Comparison of ENCODE assay signal across 16 cellular contexts in the genomic region with DNA sequence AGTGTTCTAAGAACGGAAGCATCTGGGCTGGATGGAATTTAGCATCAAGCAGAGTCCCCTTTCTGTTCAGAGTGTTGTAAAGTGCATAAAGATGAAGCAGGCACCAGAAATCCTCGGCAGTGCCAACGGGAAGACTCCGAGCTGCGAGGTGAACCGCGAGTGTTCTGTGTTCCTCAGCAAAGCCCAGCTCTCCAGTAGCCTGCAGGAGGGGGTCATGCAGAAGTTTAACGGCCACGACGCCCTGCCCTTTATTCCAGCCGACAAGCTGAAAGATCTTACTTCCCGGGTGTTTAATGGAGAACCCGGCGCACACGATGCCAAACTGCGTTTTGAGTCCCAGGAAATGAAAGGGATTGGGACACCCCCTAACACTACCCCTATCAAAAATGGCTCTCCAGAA.
"Had no signal": no experiment of that assay in that cellular context is flagged by ENCODE, and none has a peak within 500 bp of the region (broad histone marks: within the 10 kb centered on the region; RNA-seq: fewer than 3 reads in every experiment).

No MANE protein-coding gene starts in this region.

- H3K9me3 ChIP-seq: esophagus squamous epithelium, ovary, vagina had no signal

- H3K4me1 ChIP-seq: vagina had no signal

- H3K27ac Mint-ChIP-seq: activated CD4-positive, alpha-beta memory T cell treated with anti-CD3 and anti-CD28 coated beads for 36 hours; activated CD4-positive, alpha-beta T cell treated with anti-CD3 and anti-CD28 coated beads for 36 hours; activated CD8-positive, alpha-beta memory T cell treated with anti-CD3 and anti-CD28 coated beads, Interleukin-2, amount 10 ng/mL, durations not matched to agents 7 days and 5 days; activated T-cell treated with anti-CD3 and anti-CD28 coated beads, Interleukin-2, amount 50 U/mL, for 24 hours; mesothelial cell of epicardium; stimulated activated memory B cell treated with anti-CD40 and anti-IgM and Interleukin-4, amounts not matched to agents 10 μg/mL and 1 μg/mL and 100 μg/mL, for 72 hours had no signal

- H3K36me3 ChIP-seq: ovary had no signal

- H3K27me3 ChIP-seq: esophagus squamous epithelium, ovary, vagina had no signal

- DNase-seq: activated CD4-positive, alpha-beta memory T cell treated with anti-CD3 and anti-CD28 coated beads for 36 hours; activated CD4-positive, alpha-beta T cell treated with anti-CD3 and anti-CD28 coated beads for 36 hours; activated CD8-positive, alpha-beta memory T cell treated with anti-CD3 and anti-CD28 coated beads, Interleukin-2, amount 10 ng/mL, durations not matched to agents 7 days and 5 days; activated T-cell treated with anti-CD3 and anti-CD28 coated beads, Interleukin-2, amount 50 U/mL, for 24 hours; cortex of kidney; effector CD4-positive, alpha-beta T cell; esophagus squamous epithelium; hypothalamus; kidney glomerular epithelial cell; ovary; T-helper 9 cell had no signal

- H3K9me3 Mint-ChIP-seq: activated CD4-positive, alpha-beta memory T cell treated with anti-CD3 and anti-CD28 coated beads for 36 hours; activated naive CD4-positive, alpha-beta T cell treated with anti-CD3 and anti-CD28 coated beads, Interleukin-2, amount 50 U/mL, for 72 hours; activated T-cell treated with anti-CD3 and anti-CD28 coated beads, Interleukin-2, amount 50 U/mL, for 24 hours; central memory CD8-positive, alpha-beta T cell; mesothelial cell of epicardium; stimulated activated memory B cell treated with anti-CD40 and anti-IgM and Interleukin-4, amounts not matched to agents 10 μg/mL and 1 μg/mL and 100 μg/mL, for 72 hours had no signal

- H3K27ac ChIP-seq: esophagus squamous epithelium, ovary, vagina had no signal

- H3K27me3 Mint-ChIP-seq: activated CD4-positive, alpha-beta memory T cell treated with anti-CD3 and anti-CD28 coated beads for 36 hours; activated CD4-positive, alpha-beta T cell treated with anti-CD3 and anti-CD28 coated beads for 36 hours; activated CD8-positive, alpha-beta memory T cell treated with anti-CD3 and anti-CD28 coated beads, Interleukin-2, amount 10 ng/mL, durations not matched to agents 7 days and 5 days; activated T-cell treated with anti-CD3 and anti-CD28 coated beads, Interleukin-2, amount 50 U/mL, for 24 hours; central memory CD8-positive, alpha-beta T cell; stimulated activated memory B cell treated with anti-CD40 and anti-IgM and Interleukin-4, amounts not matched to agents 10 μg/mL and 1 μg/mL and 100 μg/mL, for 72 hours had no signal

- H3K4me3 Mint-ChIP-seq: activated CD4-positive, alpha-beta memory T cell treated with anti-CD3 and anti-CD28 coated beads for 36 hours; activated CD4-positive, alpha-beta T cell treated with anti-CD3 and anti-CD28 coated beads for 36 hours; activated CD8-positive, alpha-beta memory T cell treated with anti-CD3 and anti-CD28 coated beads, Interleukin-2, amount 10 ng/mL, durations not matched to agents 7 days and 5 days; activated T-cell treated with anti-CD3 and anti-CD28 coated beads, Interleukin-2, amount 50 U/mL, for 24 hours; central memory CD8-positive, alpha-beta T cell; mesothelial cell of epicardium; stimulated activated memory B cell treated with anti-CD40 and anti-IgM and Interleukin-4, amounts not matched to agents 10 μg/mL and 1 μg/mL and 100 μg/mL, for 72 hours had no signal

- H3K4me3 ChIP-seq: esophagus squamous epithelium, ovary, vagina had no signal
